8 cellular contexts compared by ENCODE assay signal in genomic region chr7:50793115-50793946, GRCh38. TPM values are rescaled to one million over a fixed set of nuclear protein-coding genes. Genes with fewer than 3 reads are reported as not detected.
DNase-seq lines count a peak whose midpoint lies in the region; ATAC-seq and TF ChIP-seq lines count a peak whose summit lies in the region.

No MANE protein-coding gene starts in this region.

- H3K4me1 ChIP-seq in ascending aorta (peaks cover 5 to 21% of the 10 kb centered on the region in 2 donors), right cardiac atrium (ENCODE audit: control insufficient read depth, insufficient read depth, low read length) (peaks cover 6% of the 10 kb centered on the region)

- POLR2A ChIA-PET in activated CD4-positive, alpha-beta T cell treated with anti-CD3 and anti-CD28 coated beads for 36 hours (lab: Charles Lee) = no interaction called here

- peak; percentile 51 for DNase-seq in activated CD4-positive, alpha-beta T cell treated with anti-CD3 and anti-CD28 coated beads for 36 hours
- DNase-seq in activated CD4-positive, alpha-beta T cell treated with anti-CD3 and anti-CD28 coated beads for 1 hour = no peak
- DNase-seq in RPMI7951 (ENCODE audit: low read depth) (peak; percentile 81), ascending aorta (ENCODE audit: low spot score in 2 of 2) (peak in 1 of 2 donors; percentile 80), right cardiac atrium (peak; percentile 80 to 92 (median 92)), retina (peak; percentile 66), NCI-H1694 treated with DMSO at 0.1 percent for 48 hours (lab: John Stamatoyannopoulos, UW) (no peak)

- peaks cover 32% of the 10 kb centered on the region for H3K27me3 Mint-ChIP-seq in activated CD4-positive, alpha-beta T cell treated with anti-CD3 and anti-CD28 coated beads for 36 hours

- peak; percentile 37 for ATAC-seq in activated CD4-positive, alpha-beta T cell treated with anti-CD3 and anti-CD28 coated beads for 36 hours
- peak; percentile 89 to 90 for ATAC-seq in right cardiac atrium
- ATAC-seq in GM21381 (IDR thresholded peaks at IDR 0.05; ENCODE audit: unreplicated experiment) = no peak

- H3K36me3 ChIP-seq in ascending aorta = no peaks in the 10 kb centered on the region

- CTCF ChIA-PET in activated CD4-positive, alpha-beta T cell treated with anti-CD3 and anti-CD28 coated beads for 36 hours (lab: Charles Lee) = interaction anchor here (0.6 kb wide), 1 partner anchor 86 kb away, joined by 3 read pairs; no protein-coding TSS in a partner anchor

- under 1% methylated on average over 112 of the region's 113 CpGs for WGBS in right cardiac atrium

- peak overlapping the region; percentile 47 for H3K4me3 Mint-ChIP-seq in activated CD4-positive, alpha-beta T cell treated with anti-CD3 and anti-CD28 coated beads for 36 hours

- TF ChIP-seq CTCF in ascending aorta (IDR thresholded peaks at IDR 0.05) = no peak

- H3K27me3 ChIP-seq in ascending aorta = no peaks in the 10 kb centered on the region
- no peaks in the 10 kb centered on the region for H3K27me3 ChIP-seq in right cardiac atrium (ENCODE audit: control insufficient read depth, insufficient read depth)

- intact Hi-C loops in activated CD4-positive, alpha-beta T cell treated with anti-CD3 and anti-CD28 coated beads for 36 hours (cut with DNase I, micrococcal nuclease) = loop anchor here in 1 of 2 experiments (5.0 kb wide), 1 partner anchor 329 kb away; no protein-coding TSS in a partner anchor
- intact Hi-C loops in ascending aorta (cut with DNase I) = loop anchor here (1.0 to 10.0 kb wide), 6 partner anchors 45 to 329 kb away; no protein-coding TSS in a partner anchor
- intact Hi-C loops in right cardiac atrium (cut with DNase I) = loop anchor here in 3 of 4 donors (10.0 kb wide), 2 partner anchors 271 to 331 kb away; no protein-coding TSS in a partner anchor

- peaks cover 5% of the 10 kb centered on the region for H3K36me3 Mint-ChIP-seq in activated CD4-positive, alpha-beta T cell treated with anti-CD3 and anti-CD28 coated beads for 36 hours (ENCODE audit: low read depth)

- H3K4me1 Mint-ChIP-seq in activated CD4-positive, alpha-beta T cell treated with anti-CD3 and anti-CD28 coated beads for 36 hours = peaks cover 4% of the 10 kb centered on the region

- H3K27ac Mint-ChIP-seq in activated CD4-positive, alpha-beta T cell treated with anti-CD3 and anti-CD28 coated beads for 36 hours = no peak overlapping the region

- H3K9me3 Mint-ChIP-seq in activated CD4-positive, alpha-beta T cell treated with anti-CD3 and anti-CD28 coated beads for 36 hours (ENCODE audit: low read depth) = peaks cover 3% of the 10 kb centered on the region

- no peaks in the 10 kb centered on the region for H3K9me3 ChIP-seq in ascending aorta
- no peaks in the 10 kb centered on the region for H3K9me3 ChIP-seq in right cardiac atrium (ENCODE audit: control insufficient read depth, low read length)

- H3K4me3 ChIP-seq in ascending aorta (peak overlapping the region; percentile 63 to 87), right cardiac atrium (ENCODE audit: low read length) (peak overlapping the region; percentile 90)

- H3K27ac ChIP-seq in ascending aorta (peak overlapping the region; percentile 77 to 82), right cardiac atrium (ENCODE audit: low read length) (peak overlapping the region; percentile 97)

RNA-seq across cellular contexts. Expression of gene GRB10, which starts 10.6 kb away (rescaled TPM):
- 10 to 100 TPM in 1 of 2 experiments, 1 to 10 TPM in 1; 9.5 to 11.9 TPM for total RNA-seq in activated CD4-positive, alpha-beta T cell treated with anti-CD3 and anti-CD28 coated beads for 36 hours
- 44.9 and 51.7 TPM in 2 replicates for total RNA-seq in RPMI7951 (2014; rRNA removed; shearing (Covaris generic))
- total RNA-seq in ascending aorta (53.4 TPM), right cardiac atrium (10 to 100 TPM; 52.0 to 86.0 (median 63.9) TPM)
- polyA plus RNA-seq in right cardiac atrium = 35.2 TPM

Comparison
In these comparisons a context has a peak if more than half of its experiments do, and no peak if none do; other contexts are left out.
1. DNase-seq: peak in activated CD4-positive, alpha-beta T cell treated with anti-CD3 and anti-CD28 coated beads for 36 hours (single experiment), RPMI7951 (single experiment), right cardiac atrium (3 of 3) and retina (single experiment); none in activated CD4-positive, alpha-beta T cell treated with anti-CD3 and anti-CD28 coated beads for 1 hour (single experiment) and NCI-H1694 treated with DMSO at 0.1 percent for 48 hours (single experiment).